ENCODE assay signal across 10 cellular contexts in genomic region chr16:74603848-74604247, GRCh38. TPM values are rescaled to one million over a fixed set of nuclear protein-coding genes. Genes with fewer than 3 reads are reported as not detected.
A peak's percentile ranks its signal among the peaks of the same experiment; 100 is the strongest.
DNase-seq lines count a peak whose midpoint lies in the region; ATAC-seq and TF ChIP-seq lines count a peak whose summit lies in the region.
"Had no signal": no experiment of that assay in that cellular context is flagged by ENCODE, and none has a peak within 500 bp of the region (broad histone marks: within the 10 kb centered on the region; RNA-seq: fewer than 3 reads in every experiment).

No MANE protein-coding gene starts in this region.

- no peak for TF ChIP-seq EP300 in esophagus muscularis mucosa (IDR thresholded peaks at IDR 0.05)

- peak overlapping the region; percentile 91 for H3K4me3 Mint-ChIP-seq in activated T-cell treated with anti-CD3 and anti-CD28 coated beads, Interleukin-2, amount 50 U/mL, for 24 hours
- H3K4me3 Mint-ChIP-seq in activated B cell treated with CpG ODN at 0.5 μM for 24 hours: peak overlapping the region; percentile 4

- peaks cover 29% of the 10 kb centered on the region for H3K36me3 Mint-ChIP-seq in activated T-cell treated with anti-CD3 and anti-CD28 coated beads, Interleukin-2, amount 50 U/mL, for 24 hours (ENCODE audit: low read depth)
- H3K36me3 Mint-ChIP-seq in activated B cell treated with CpG ODN at 0.5 μM for 24 hours (ENCODE audit: low read depth): peaks cover 9% of the 10 kb centered on the region

- TF ChIP-seq CTCF in activated B cell treated with CpG ODN at 0.5 μM for 24 hours (IDR thresholded peaks at IDR 0.05): no peak
- no peak for TF ChIP-seq CTCF in fibroblast of pulmonary artery (IDR thresholded peaks at IDR 0.05; ENCODE audit: low read length, missing control alignments)
- TF ChIP-seq CTCF in esophagus muscularis mucosa (IDR thresholded peaks at IDR 0.05): no peak

- TF ChIP-seq POLR2A in esophagus muscularis mucosa (IDR thresholded peaks at IDR 0.05; ENCODE audit: low read depth): no peak

- no peak overlapping the region for H3K4me3 ChIP-seq in fibroblast of pulmonary artery (replicated peaks; ENCODE audit: low read depth, low read length)
- peak overlapping the region in 2 of 3 donors; percentile 2 to 74 for H3K4me3 ChIP-seq in skeletal muscle tissue (ENCODE audit: low read length in 3 of 3)
- no peak overlapping the region for H3K4me3 ChIP-seq in esophagus muscularis mucosa
- H3K4me3 ChIP-seq: SJCRH30 had no signal

- H3K9ac ChIP-seq in skeletal muscle tissue (ENCODE audit: low read depth in 1 of 3, low read length in 3 of 3): no peak overlapping the region

- WGBS in esophagus muscularis mucosa: 62% methylated on average over 4 of the region's 4 CpGs

- DNase-seq in activated T-cell treated with anti-CD3 and anti-CD28 coated beads, Interleukin-2, amount 50 U/mL, for 24 hours: no peak
- DNase-seq in activated T-cell treated with anti-CD3 and anti-CD28 coated beads, Interleukin-2, amount 50 U/mL, for 48 hours: no peak
- DNase-seq in activated B cell treated with CpG ODN at 0.5 μM for 24 hours (no peak), fibroblast of pulmonary artery (ENCODE audit: low read depth) (peak; percentile 40), H4 (ENCODE audit: low spot score) (no peak), esophagus muscularis mucosa (ENCODE audit: extremely low spot score) (no peak), NCI-H187 treated with DMSO at 0.1 percent for 48 hours (lab: John Stamatoyannopoulos, UW) (no peak)
- DNase-seq: pancreas, SJCRH30 had no signal

- no peaks in the 10 kb centered on the region for H3K9me3 Mint-ChIP-seq in activated T-cell treated with anti-CD3 and anti-CD28 coated beads, Interleukin-2, amount 50 U/mL, for 24 hours
- H3K9me3 Mint-ChIP-seq in activated B cell treated with CpG ODN at 0.5 μM for 24 hours: no peaks in the 10 kb centered on the region

- no peaks in the 10 kb centered on the region for H3K27me3 Mint-ChIP-seq in activated T-cell treated with anti-CD3 and anti-CD28 coated beads, Interleukin-2, amount 50 U/mL, for 24 hours
- H3K27me3 Mint-ChIP-seq in activated B cell treated with CpG ODN at 0.5 μM for 24 hours: no peaks in the 10 kb centered on the region

- H3K4me1 ChIP-seq in skeletal muscle tissue (ENCODE audit: control insufficient read depth in 3 of 3, insufficient read depth in 3 of 3, low read length in 3 of 3) (peaks cover 18 to 39% (median 32%) of the 10 kb centered on the region in 3 donors), esophagus muscularis mucosa (peaks cover 41 to 64% (median 60%) of the 10 kb centered on the region in 4 donors)

- H3K9me3 ChIP-seq in skeletal muscle tissue (ENCODE audit: control insufficient read depth in 3 of 3, low read length in 3 of 3) (no peaks in the 10 kb centered on the region), esophagus muscularis mucosa (no peaks in the 10 kb centered on the region)
- H3K9me3 ChIP-seq: pancreas, SJCRH30 had no signal

- POLR2A ChIA-PET in activated B cell treated with CpG ODN at 0.5 μM for 24 hours (lab: Charles Lee): no interaction called here

- no peaks in the 10 kb centered on the region for H3K36me3 ChIP-seq in skeletal muscle tissue (ENCODE audit: control insufficient read depth in 3 of 3, insufficient read depth in 3 of 3, low read length in 3 of 3)
- no peaks in the 10 kb centered on the region for H3K36me3 ChIP-seq in esophagus muscularis mucosa
- H3K36me3 ChIP-seq: pancreas, SJCRH30 had no signal

- H3K27ac ChIP-seq in skeletal muscle tissue (ENCODE audit: low read depth, low read length) (peak overlapping the region; percentile 12), esophagus muscularis mucosa (replicated peaks in 1 of 4) (no peak overlapping the region)
- H3K27ac ChIP-seq: pancreas, SJCRH30 had no signal

- H3K27me3 ChIP-seq in skeletal muscle tissue (ENCODE audit: control insufficient read depth in 3 of 3, insufficient read depth in 3 of 3, low read length in 3 of 3) (no peaks in the 10 kb centered on the region), esophagus muscularis mucosa (no peaks in the 10 kb centered on the region)
- H3K27me3 ChIP-seq: pancreas, SJCRH30 had no signal

- no peak for ATAC-seq in activated B cell treated with CpG ODN at 0.5 μM for 24 hours (ENCODE audit: low read depth)

- CTCF ChIA-PET in activated B cell treated with CpG ODN at 0.5 μM for 24 hours (lab: Charles Lee): no interaction called here

- intact Hi-C loops in activated B cell treated with CpG ODN at 0.5 μM for 24 hours (cut with micrococcal nuclease): loop anchor here (10.0 kb wide), 3 partner anchors 109 to 831 kb away; partner anchors contain the start of genes CFDP1 and WDR59
- intact Hi-C loops in esophagus muscularis mucosa (cut with DNase I): no loop called here

- peak overlapping the region; percentile 96 for H3K27ac Mint-ChIP-seq in activated T-cell treated with anti-CD3 and anti-CD28 coated beads, Interleukin-2, amount 50 U/mL, for 24 hours
- H3K27ac Mint-ChIP-seq in activated B cell treated with CpG ODN at 0.5 μM for 24 hours: no peak overlapping the region

- H3K4me1 Mint-ChIP-seq in activated T-cell treated with anti-CD3 and anti-CD28 coated beads, Interleukin-2, amount 50 U/mL, for 24 hours (ENCODE audit: low read depth): peaks cover 76% of the 10 kb centered on the region
- H3K4me1 Mint-ChIP-seq in activated B cell treated with CpG ODN at 0.5 μM for 24 hours: peaks cover 70% of the 10 kb centered on the region

RNA-seq across cellular contexts. Expression of gene GLG1, which starts 3.1 kb away (rescaled TPM):
- total RNA-seq in activated B cell treated with CpG ODN at 0.5 μM for 24 hours (72.7 and 81.4 TPM in 2 replicates), skeletal muscle tissue (97.1 TPM), esophagus muscularis mucosa (100 to 1,000 TPM in 3 of 4 donors, 10 to 100 TPM in 1; 92.8 to 128 (median 121) TPM)
- 80.2 and 81.2 TPM in 2 replicates for total RNA-seq in H4 (2014; rRNA removed; shearing (Covaris generic))

Comparison
In these comparisons a context has a peak if more than half of its experiments do, and no peak if none do; other contexts are left out.
1. H3K4me3 ChIP-seq: peak in skeletal muscle tissue (2 of 3); none in fibroblast of pulmonary artery (single experiment) and esophagus muscularis mucosa (0 of 4).